Comparison of ENCODE assay signal across 21 cellular contexts in the genomic region with DNA sequence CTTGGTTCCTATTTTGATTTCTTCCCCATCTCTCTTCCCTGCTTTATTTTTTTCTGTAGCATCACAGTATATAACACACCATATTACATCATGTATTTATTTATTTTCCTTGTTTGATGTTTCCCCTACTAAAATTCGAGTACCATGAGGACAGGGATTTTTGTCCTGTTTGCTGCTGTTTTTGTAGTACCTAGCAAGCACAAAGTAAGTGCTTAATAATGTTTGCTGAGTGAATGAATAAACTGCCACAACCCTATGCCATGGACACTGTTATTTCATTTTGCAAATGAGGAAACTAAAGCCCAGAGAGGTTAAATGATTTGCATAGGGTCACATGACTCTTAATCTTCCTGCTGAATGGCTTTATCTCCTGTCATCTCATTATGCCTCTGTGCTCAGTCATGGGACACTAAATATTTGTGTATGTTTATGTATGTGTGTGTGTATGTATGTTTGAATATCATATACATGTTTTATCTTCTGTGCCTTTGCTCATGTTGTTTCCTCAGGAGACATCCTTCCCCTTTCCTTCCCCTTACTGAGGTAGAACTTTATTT. TPM values are rescaled to one million over a fixed set of nuclear protein-coding genes. Genes with fewer than 3 reads are reported as not detected.
DNase-seq lines count a peak whose midpoint lies in the region; ATAC-seq and TF ChIP-seq lines count a peak whose summit lies in the region.
"Had no signal": no experiment of that assay in that cellular context is flagged by ENCODE, and none has a peak within 500 bp of the region (broad histone marks: within the 10 kb centered on the region; RNA-seq: fewer than 3 reads in every experiment).

No MANE protein-coding gene starts in this region.

- H3K27me3 Mint-ChIP-seq in progenitor cell of endocrine pancreas (no peaks in the 10 kb centered on the region), T-cell (no peaks in the 10 kb centered on the region)

- H2AFZ ChIP-seq in SU-DHL-6 (ENCODE audit: low read depth, low read length, severe bottlenecking): peak overlapping the region; percentile 93

- H3K9me2 ChIP-seq in SU-DHL-6 (replicated peaks; ENCODE audit: insufficient read depth, low read length): no peaks in the 10 kb centered on the region

- H3K4me2 ChIP-seq in SU-DHL-6 (ENCODE audit: low read depth, low read length, poor library complexity, severe bottlenecking): peak overlapping the region; percentile 17

- POLR2A ChIA-PET in T-cell (lab: Charles Lee): no interaction called here

- no peak overlapping the region for H3K9ac ChIP-seq in SU-DHL-6 (ENCODE audit: low read length)

- TF ChIP-seq CTCF in 22Rv1 (IDR thresholded peaks at IDR 0.05): no peak
- no peak for TF ChIP-seq CTCF in SU-DHL-6 (IDR thresholded peaks at IDR 0.05; ENCODE audit: insufficient read depth, low read length, poor library complexity, severe bottlenecking)
- TF ChIP-seq CTCF in progenitor cell of endocrine pancreas (IDR thresholded peaks at IDR 0.05; ENCODE audit: unreplicated experiment): no peak
- TF ChIP-seq CTCF in GM20000 (IDR thresholded peaks at IDR 0.05; ENCODE audit: extremely low read depth, missing control alignments): no peak

- no peaks in the 10 kb centered on the region for H3K9me3 ChIP-seq in SU-DHL-6 (ENCODE audit: insufficient read depth, low read length)
- H3K9me3 ChIP-seq: BLaER1 treated with 17β-estradiol and CSF1 and Interleukin-3, amounts not matched to agents 10 nM and 100 nM; right atrium auricular region had no signal

- CTCF ChIA-PET in T-cell (lab: Charles Lee): no interaction called here

- H3K27ac ChIP-seq in 22Rv1 (peak overlapping the region; percentile 39), SU-DHL-6 (ENCODE audit: low read depth, low read length) (no peak overlapping the region)
- H3K27ac ChIP-seq: right atrium auricular region had no signal

- H3F3A ChIP-seq in SU-DHL-6 (ENCODE audit: insufficient read depth): no peaks in the 10 kb centered on the region

- peaks cover 12% of the 10 kb centered on the region for H3K4me1 Mint-ChIP-seq in progenitor cell of endocrine pancreas (ENCODE audit: low read depth)
- H3K4me1 Mint-ChIP-seq in T-cell: peaks cover 5 to 19% (median 10%) of the 10 kb centered on the region in 3 donors

- no peaks in the 10 kb centered on the region for H3K27me3 ChIP-seq in SU-DHL-6 (ENCODE audit: low read length)
- H3K27me3 ChIP-seq: BLaER1 treated with 17β-estradiol and CSF1 and Interleukin-3, amounts not matched to agents 10 nM and 100 nM; right atrium auricular region had no signal

- ATAC-seq in esophagus mucosa (peak; percentile 48), GM18861 (IDR thresholded peaks at IDR 0.05; ENCODE audit: unreplicated experiment) (no peak), T-cell (replicated peaks in 1 of 4) (no peak)
- ATAC-seq: activated CD4-positive, CD25-positive, alpha-beta regulatory T cell treated with anti-CD3 and anti-CD28 coated beads, Interleukin-2, amount 50 U/mL, for 24 hours; activated T-cell treated with anti-CD3 and anti-CD28 coated beads, Interleukin-2, amount 50 U/mL, for 4 hours had no signal

- H3K36me3 ChIP-seq in SU-DHL-6 (ENCODE audit: low read length): no peaks in the 10 kb centered on the region
- H3K36me3 ChIP-seq: BLaER1 treated with 17β-estradiol and CSF1 and Interleukin-3, amounts not matched to agents 10 nM and 100 nM; right atrium auricular region had no signal

- H4K20me1 ChIP-seq in SU-DHL-6 (ENCODE audit: low read depth, low read length): no peaks in the 10 kb centered on the region
- H4K20me1 ChIP-seq: BLaER1 treated with 17β-estradiol and CSF1 and Interleukin-3, amounts not matched to agents 10 nM and 100 nM had no signal

- DNase-seq in KBM-7: peak; percentile 32
- DNase-seq in progenitor cell of endocrine pancreas (ENCODE audit: low spot score, unreplicated experiment): no peak
- DNase-seq in GM20000 (ENCODE audit: low spot score): no peak
- DNase-seq in T-cell: no peak
- DNase-seq: activated CD8-positive, alpha-beta memory T cell treated with anti-CD3 and anti-CD28 coated beads for 24 hours; activated naive CD4-positive, alpha-beta T cell treated with anti-CD3 and anti-CD28 coated beads, Interleukin-2, amount 50 U/mL, for 16 hours; activated T-cell treated with anti-CD3 and anti-CD28 coated beads, Interleukin-2, amount 50 U/mL, for 4 hours; anterior cingulate cortex; central memory CD4-positive, alpha-beta T cell; kidney; NCI-H2081 treated with DMSO at 0.1 percent for 48 hours; NCI-H446 treated with DMSO at 0.1 percent for 48 hours; SIG-M5; stimulated activated CD4-positive, alpha-beta T cell treated with anti-CD3 and anti-CD28 coated beads, Interleukin-12 subunit alpha, Interleukin-12 subunit beta, amount 100 ng/mL, for 4 hours had no signal

- in situ Hi-C loops in KBM-7 (cut with MboI; ENCODE audit: low pct_unique_long_range_greater_than_20kb, low sequenced_read_pairs): no loop called here

- H3K4me3 ChIP-seq in SU-DHL-6 (ENCODE audit: insufficient read depth, low read length, poor library complexity, severe bottlenecking): no peak overlapping the region
- H3K4me3 ChIP-seq: BLaER1 treated with 17β-estradiol and CSF1 and Interleukin-3, amounts not matched to agents 10 nM and 100 nM; right atrium auricular region had no signal

- no peaks in the 10 kb centered on the region for H3K79me2 ChIP-seq in SU-DHL-6 (ENCODE audit: insufficient read depth, low read length)

- H3K27ac Mint-ChIP-seq in progenitor cell of endocrine pancreas: no peak overlapping the region
- no peak overlapping the region for H3K27ac Mint-ChIP-seq in T-cell

- no peak overlapping the region for H3K4me3 Mint-ChIP-seq in progenitor cell of endocrine pancreas (ENCODE audit: low read depth)
- H3K4me3 Mint-ChIP-seq in T-cell: no peak overlapping the region
- H3K4me3 Mint-ChIP-seq: activated T-cell treated with anti-CD3 and anti-CD28 coated beads, Interleukin-2, amount 50 U/mL, for 4 hours had no signal

- H3K9me3 Mint-ChIP-seq in progenitor cell of endocrine pancreas (ENCODE audit: low read depth): no peaks in the 10 kb centered on the region
- H3K9me3 Mint-ChIP-seq in T-cell: no peaks in the 10 kb centered on the region
- H3K9me3 Mint-ChIP-seq: activated T-cell treated with anti-CD3 and anti-CD28 coated beads, Interleukin-2, amount 50 U/mL, for 4 hours had no signal

- H3K36me3 Mint-ChIP-seq in progenitor cell of endocrine pancreas (ENCODE audit: insufficient read depth) (no peaks in the 10 kb centered on the region), T-cell (no peaks in the 10 kb centered on the region)

RNA-seq across cellular contexts. Expression of a gene that starts 26.1 kb away (rescaled TPM):
- total RNA-seq in esophagus mucosa (18.2 TPM), progenitor cell of endocrine pancreas (64.0 and 71.2 TPM in 2 replicates), T-cell (10 to 100 TPM; 49.7 to 58.7 (median 54.7) TPM)
